Comparison of ENCODE assay signal across 31 cellular contexts in genomic region chr6:44474643-44475042, GRCh38.
"Had no signal": no experiment of that assay in that cellular context is flagged by ENCODE, and none has a peak within 500 bp of the region (broad histone marks: within the 10 kb centered on the region; RNA-seq: fewer than 3 reads in every experiment).

No MANE protein-coding gene starts in this region.

- ATAC-seq: activated CD4-positive, CD25-positive, alpha-beta regulatory T cell treated with anti-CD3 and anti-CD28 coated beads, Interleukin-2, amount 50 U/mL, for 24 hours; body of pancreas; left lung; lower lobe of right lung; natural killer cell treated with Interleukin-12 subunit alpha and Interleukin-12 subunit beta and Interleukin-15 and Interleukin-18, amount 100 ng/mL, for 72 hours; right lobe of liver; stimulated activated effector memory CD8-positive, alpha-beta T cell treated with anti-CD3 and anti-CD28 coated beads, Interleukin-12 subunit alpha, Interleukin-12 subunit beta, amount 100 ng/mL, for 72 hours had no signal

- H3K36me3 ChIP-seq: adrenal gland, cardiac muscle cell, colonic mucosa, left lung, lower lobe of right lung, neutrophil, right lobe of liver, thoracic aorta, WERI-Rb-1 had no signal

- H3K9me3 Mint-ChIP-seq: natural killer cell treated with Interleukin-12 subunit alpha and Interleukin-12 subunit beta and Interleukin-15 and Interleukin-18, amount 100 ng/mL, for 72 hours; stimulated activated effector memory CD8-positive, alpha-beta T cell treated with anti-CD3 and anti-CD28 coated beads, Interleukin-12 subunit alpha, Interleukin-12 subunit beta, amount 100 ng/mL, for 72 hours; stimulated activated naive CD8-positive, alpha-beta T cell treated with anti-CD3 and anti-CD28 coated beads, Interleukin-15, Interleukin-2, amounts not matched to agents 100 ng/mL and 50 ng/mL, for 24 hours had no signal

- H3K36me3 Mint-ChIP-seq: activated naive CD8-positive, alpha-beta T cell; natural killer cell treated with Interleukin-12 subunit alpha and Interleukin-12 subunit beta and Interleukin-15 and Interleukin-18, amount 100 ng/mL, for 72 hours; stimulated activated effector memory CD8-positive, alpha-beta T cell treated with anti-CD3 and anti-CD28 coated beads, Interleukin-12 subunit alpha, Interleukin-12 subunit beta, amount 100 ng/mL, for 72 hours had no signal

- H3K27ac Mint-ChIP-seq: activated naive CD8-positive, alpha-beta T cell; natural killer cell treated with Interleukin-12 subunit alpha and Interleukin-12 subunit beta and Interleukin-15 and Interleukin-18, amount 100 ng/mL, for 72 hours; progenitor cell of endocrine pancreas; stimulated activated effector memory CD8-positive, alpha-beta T cell treated with anti-CD3 and anti-CD28 coated beads, Interleukin-12 subunit alpha, Interleukin-12 subunit beta, amount 100 ng/mL, for 72 hours; stimulated activated naive CD8-positive, alpha-beta T cell treated with anti-CD3 and anti-CD28 coated beads, Interleukin-15, Interleukin-2, amounts not matched to agents 100 ng/mL and 50 ng/mL, for 24 hours had no signal

- H3K4me3 ChIP-seq: adrenal gland, body of pancreas, cardiac muscle cell, colonic mucosa, left lung, lower lobe of right lung, right lobe of liver, thoracic aorta had no signal

- H3K27me3 Mint-ChIP-seq: activated naive CD8-positive, alpha-beta T cell had no signal

- H3K4me1 ChIP-seq: adrenal gland, colonic mucosa, right lobe of liver had no signal

- H3K27me3 ChIP-seq: adrenal gland, body of pancreas, cardiac muscle cell, colonic mucosa, right lobe of liver had no signal

- FAIRE-seq: endometrium, islet of Langerhans, small intestine, urothelium cell line had no signal

- H3K9me3 ChIP-seq: adrenal gland, body of pancreas, colonic mucosa, left lung, lower lobe of right lung, neutrophil, right lobe of liver, thoracic aorta had no signal

- H3K4me3 Mint-ChIP-seq: activated naive CD8-positive, alpha-beta T cell; natural killer cell treated with Interleukin-12 subunit alpha and Interleukin-12 subunit beta and Interleukin-15 and Interleukin-18, amount 100 ng/mL, for 72 hours; stimulated activated effector memory CD8-positive, alpha-beta T cell treated with anti-CD3 and anti-CD28 coated beads, Interleukin-12 subunit alpha, Interleukin-12 subunit beta, amount 100 ng/mL, for 72 hours; stimulated activated naive CD8-positive, alpha-beta T cell treated with anti-CD3 and anti-CD28 coated beads, Interleukin-15, Interleukin-2, amounts not matched to agents 100 ng/mL and 50 ng/mL, for 24 hours had no signal

- H3K27ac ChIP-seq: adrenal gland, body of pancreas, cardiac muscle cell, colonic mucosa, left lung, lower lobe of right lung, neutrophil, right lobe of liver, thoracic aorta, WERI-Rb-1 had no signal

- DNase-seq: activated CD4-positive, alpha-beta T cell treated with anti-CD3 and anti-CD28 coated beads for 48 hours; activated CD4-positive, alpha-beta T cell treated with anti-CD3 and anti-CD28 coated beads, Interleukin-2, amount 50 U/mL, for 48 hours; activated CD8-positive, alpha-beta memory T cell treated with anti-CD3 and anti-CD28 coated beads for 24 hours; activated effector memory CD4-positive, alpha-beta T cell treated with Interleukin-2 at 50 U/mL for 16 hours; activated naive CD4-positive, alpha-beta T cell treated with Interleukin-2 at 50 U/mL for 16 hours; adrenal gland; aorta; body of pancreas; cerebellar nuclear complex; colonic mucosa; effector CD8-positive, alpha-beta T cell; left lung; lower lobe of right lung; mesendoderm; right lobe of liver; small intestine; stimulated activated CD4-positive, alpha-beta T cell treated with anti-CD3 and anti-CD28 coated beads, Interleukin-4, amount 100 ng/mL, for 24 hours; trophoblast cell; WERI-Rb-1 had no signal
